In the genomic region with DNA sequence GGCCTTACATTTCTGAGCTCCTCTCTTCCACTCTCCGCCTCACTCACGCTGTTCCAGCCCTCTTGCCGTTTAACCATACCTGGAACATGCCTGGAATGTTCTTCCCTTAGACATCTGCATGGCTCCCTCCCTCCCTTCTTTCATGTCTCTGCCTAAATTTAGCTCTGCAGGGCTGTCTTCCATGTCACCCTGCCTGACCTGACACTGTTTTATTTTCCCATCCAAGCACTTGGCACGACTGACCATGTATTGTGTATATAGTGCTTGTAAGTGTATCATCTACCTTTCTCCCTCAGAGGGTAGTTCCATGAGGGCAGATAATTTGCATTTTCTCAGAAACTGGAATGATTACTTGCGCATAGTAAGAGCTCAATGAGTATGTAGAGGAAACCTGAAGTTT, we compare ENCODE assay signal across 21 cellular contexts. TPM values are rescaled to one million over a fixed set of nuclear protein-coding genes. Genes with fewer than 3 reads are reported as not detected.
"Had no signal": no experiment of that assay in that cellular context is flagged by ENCODE, and none has a peak within 500 bp of the region (broad histone marks: within the 10 kb centered on the region; RNA-seq: fewer than 3 reads in every experiment).

No MANE protein-coding gene starts in this region.

- H3K36me3 Mint-ChIP-seq: activated naive CD8-positive, alpha-beta T cell treated with anti-CD3 and anti-CD28 coated beads, Interleukin-2, amount 10 ng/mL, durations not matched to agents 7 days and 5 days; stimulated activated memory B cell treated with anti-CD40 and anti-IgM and Interleukin-4, amounts not matched to agents 10 μg/mL and 1 μg/mL and 100 μg/mL, for 72 hours had no signal

- H3K9me3 Mint-ChIP-seq: activated CD4-positive, alpha-beta memory T cell treated with anti-CD3 and anti-CD28 coated beads, Interleukin-2, amount 10 ng/mL, durations not matched to agents 7 days and 5 days; activated naive CD4-positive, alpha-beta T cell treated with anti-CD3 and anti-CD28 coated beads for 36 hours; activated naive CD8-positive, alpha-beta T cell treated with anti-CD3 and anti-CD28 coated beads, Interleukin-2, amount 10 ng/mL, durations not matched to agents 7 days and 5 days; activated T-cell treated with anti-CD3 and anti-CD28 coated beads, Interleukin-2, amount 50 U/mL, for 72 hours; endodermal cell; stimulated activated memory B cell treated with anti-CD40 and anti-IgM and Interleukin-4, amounts not matched to agents 10 μg/mL and 1 μg/mL and 100 μg/mL, for 72 hours; T-helper 1 cell treated with Interleukin-12 subunit alpha and Interleukin-12 subunit beta and Interleukin-4 antibody, amounts not matched to agents 30 μg/mL and 1 μg/mL, for 36 hours had no signal

- DNase-seq: activated CD4-positive, alpha-beta memory T cell treated with anti-CD3 and anti-CD28 coated beads, Interleukin-2, amount 10 ng/mL, durations not matched to agents 7 days and 5 days; activated CD4-positive, alpha-beta T cell treated with anti-CD3 and anti-CD28 coated beads for 48 hours; activated CD4-positive, CD25-positive, alpha-beta regulatory T cell; activated effector memory CD4-positive, alpha-beta T cell treated with Interleukin-2 at 50 U/mL for 16 hours; activated naive CD4-positive, alpha-beta T cell treated with anti-CD3 and anti-CD28 coated beads for 36 hours; activated naive CD8-positive, alpha-beta T cell treated with anti-CD3 and anti-CD28 coated beads, Interleukin-2, amount 10 ng/mL, durations not matched to agents 7 days and 5 days; activated T-cell treated with anti-CD3 and anti-CD28 coated beads, Interleukin-2, amount 50 U/mL, for 72 hours; amniotic stem cell; cerebellar nuclear complex; endodermal cell; kidney; mesenchymal stem cell; nucleus accumbens; sigmoid colon; stimulated activated CD4-positive, alpha-beta T cell treated with anti-CD3 and anti-CD28 coated beads, Interleukin-15, amount 100 ng/mL, for 24 hours; T1000 had no signal

- H3K27ac Mint-ChIP-seq: activated CD4-positive, alpha-beta memory T cell treated with anti-CD3 and anti-CD28 coated beads, Interleukin-2, amount 10 ng/mL, durations not matched to agents 7 days and 5 days; activated naive CD4-positive, alpha-beta T cell treated with anti-CD3 and anti-CD28 coated beads for 36 hours; activated naive CD8-positive, alpha-beta T cell treated with anti-CD3 and anti-CD28 coated beads, Interleukin-2, amount 10 ng/mL, durations not matched to agents 7 days and 5 days; activated T-cell treated with anti-CD3 and anti-CD28 coated beads, Interleukin-2, amount 50 U/mL, for 72 hours; endodermal cell; stimulated activated memory B cell treated with anti-CD40 and anti-IgM and Interleukin-4, amounts not matched to agents 10 μg/mL and 1 μg/mL and 100 μg/mL, for 72 hours; T-helper 1 cell treated with Interleukin-12 subunit alpha and Interleukin-12 subunit beta and Interleukin-4 antibody, amounts not matched to agents 30 μg/mL and 1 μg/mL, for 36 hours had no signal

- H3K4me1 Mint-ChIP-seq: activated CD4-positive, alpha-beta memory T cell treated with anti-CD3 and anti-CD28 coated beads, Interleukin-2, amount 10 ng/mL, durations not matched to agents 7 days and 5 days; activated naive CD8-positive, alpha-beta T cell treated with anti-CD3 and anti-CD28 coated beads, Interleukin-2, amount 10 ng/mL, durations not matched to agents 7 days and 5 days; endodermal cell; stimulated activated memory B cell treated with anti-CD40 and anti-IgM and Interleukin-4, amounts not matched to agents 10 μg/mL and 1 μg/mL and 100 μg/mL, for 72 hours had no signal

- H3K4me3 ChIP-seq: coronary artery, sigmoid colon, smooth muscle cell had no signal

- ATAC-seq: activated T-cell treated with anti-CD3 and anti-CD28 coated beads, Interleukin-2, amount 50 U/mL, for 72 hours; stimulated activated memory B cell treated with anti-CD40 and anti-IgM and Interleukin-4, amounts not matched to agents 10 μg/mL and 1 μg/mL and 100 μg/mL, for 72 hours had no signal

- H3K9me3 ChIP-seq: sigmoid colon had no signal

- H3K4me2 ChIP-seq: smooth muscle cell had no signal

- H3K4me3 Mint-ChIP-seq: activated CD4-positive, alpha-beta memory T cell treated with anti-CD3 and anti-CD28 coated beads, Interleukin-2, amount 10 ng/mL, durations not matched to agents 7 days and 5 days; activated naive CD4-positive, alpha-beta T cell treated with anti-CD3 and anti-CD28 coated beads for 36 hours; activated naive CD8-positive, alpha-beta T cell treated with anti-CD3 and anti-CD28 coated beads, Interleukin-2, amount 10 ng/mL, durations not matched to agents 7 days and 5 days; activated T-cell treated with anti-CD3 and anti-CD28 coated beads, Interleukin-2, amount 50 U/mL, for 72 hours; endodermal cell; stimulated activated memory B cell treated with anti-CD40 and anti-IgM and Interleukin-4, amounts not matched to agents 10 μg/mL and 1 μg/mL and 100 μg/mL, for 72 hours; T-helper 1 cell treated with Interleukin-12 subunit alpha and Interleukin-12 subunit beta and Interleukin-4 antibody, amounts not matched to agents 30 μg/mL and 1 μg/mL, for 36 hours had no signal

- H3K27me3 Mint-ChIP-seq: activated CD4-positive, alpha-beta memory T cell treated with anti-CD3 and anti-CD28 coated beads, Interleukin-2, amount 10 ng/mL, durations not matched to agents 7 days and 5 days; activated naive CD8-positive, alpha-beta T cell treated with anti-CD3 and anti-CD28 coated beads, Interleukin-2, amount 10 ng/mL, durations not matched to agents 7 days and 5 days; stimulated activated memory B cell treated with anti-CD40 and anti-IgM and Interleukin-4, amounts not matched to agents 10 μg/mL and 1 μg/mL and 100 μg/mL, for 72 hours had no signal

- H3K27ac ChIP-seq: coronary artery, sigmoid colon had no signal

- H3K27me3 ChIP-seq: sigmoid colon had no signal

- H3K36me3 ChIP-seq: sigmoid colon had no signal

RNA-seq across cellular contexts. Expression of a gene that starts 47.3 kb away (rescaled TPM):
- total RNA-seq: activated CD4-positive, alpha-beta memory T cell treated with anti-CD3 and anti-CD28 coated beads, Interleukin-2, amount 10 ng/mL, durations not matched to agents 7 days and 5 days; myocyte had no signal
